8 cellular contexts compared by ENCODE assay signal in genomic region chr6:5084787-5085637, GRCh38. TPM values are rescaled to one million over a fixed set of nuclear protein-coding genes. Genes with fewer than 3 reads are reported as not detected.
DNase-seq lines count a peak whose midpoint lies in the region; ATAC-seq, FAIRE-seq and TF ChIP-seq lines count a peak whose summit lies in the region.

PPP1R3G (plus strand) TSS chr6:5085341; CDS start chr6:5085486, 145 bp downstream.

- no peak; the same call in 1 of the 2 replicates for TF ChIP-seq RAD21 in HepG2 (CRISPR knock-in tag; IDR thresholded peaks at IDR 0.05)

- DNase-seq in T-helper 1 cell (no peak), NOMO-1 treated with dmso at 0.1 percent for 144 hours (lab: John Stamatoyannopoulos, UW; ENCODE audit: unreplicated experiment) (peak; percentile 35), chondrocyte (ENCODE audit: low spot score) (no peak), HepG2 (ENCODE audit: low spot score) (no peak), stromal cell of bone marrow (ENCODE audit: low read depth) (peak; percentile 34)
- DNase-seq in stimulated activated CD4-positive, alpha-beta T cell treated with anti-CD3 and anti-CD28 coated beads, Interleukin-1b, Interleukin-23, amount 100 ng/mL, for 48 hours: no peak

- no peaks in the 10 kb centered on the region for H3K27me3 ChIP-seq in HepG2 (ENCODE audit: control insufficient read depth in 1 of 2, insufficient read depth in 2 of 2, low read length in 2 of 2)

- POLR2A ChIA-PET in HepG2 (lab: Yijun Ruan, JAX): no interaction called here

- in situ Hi-C loops in HepG2 (cut with HindIII; ENCODE audit: extremely low pct_ligation_motif_present, low pct_unique_long_range_greater_than_20kb): no loop called here

- H2AFZ ChIP-seq in HepG2 (ENCODE audit: low read length): no peak within 1 kb of the TSS

- FAIRE-seq in HepG2 (lab: Jason Lieb, UNC): no peak

- CTCF ChIA-PET in HepG2 (lab: Yijun Ruan, JAX; ENCODE audit: low intra/inter-chr PET ratio, low total read pairs): no interaction called here

- peaks cover 73% of the 10 kb centered on the region for H3K4me1 ChIP-seq in HepG2 (ENCODE audit: insufficient read depth, low read length)

- H3K79me2 ChIP-seq in HepG2 (ENCODE audit: insufficient read depth, low read length): peaks cover 5% of the 10 kb centered on the region

- TF ChIP-seq EP300 in HepG2 (IDR thresholded peaks at IDR 0.05; ENCODE audit: low read depth in 2 of 2, low read length in 2 of 2): no peak
- TF ChIP-seq EP300 in HepG2 (CRISPR knock-in tag; IDR thresholded peaks at IDR 0.05; ENCODE audit: borderline replicate concordance): no peak

- no peaks in the 10 kb centered on the region for H3K36me3 Mint-ChIP-seq in T-helper 1 cell treated with Interleukin-12 subunit alpha and Interleukin-12 subunit beta and Interleukin-4 antibody, amounts not matched to agents 30 μg/mL and 1 μg/mL, for 36 hours (ENCODE audit: low read depth)
- H3K36me3 Mint-ChIP-seq in chondrocyte (ENCODE audit: low read depth): no peaks in the 10 kb centered on the region

- H3K9ac ChIP-seq in HepG2 (ENCODE audit: insufficient read depth, low read depth, low read length): peak within 1 kb of the TSS; percentile 76

- no peaks in the 10 kb centered on the region for H3K9me3 Mint-ChIP-seq in T-helper 1 cell treated with Interleukin-12 subunit alpha and Interleukin-12 subunit beta and Interleukin-4 antibody, amounts not matched to agents 30 μg/mL and 1 μg/mL, for 36 hours
- H3K9me3 Mint-ChIP-seq in chondrocyte (ENCODE audit: low read depth): no peaks in the 10 kb centered on the region

- peak within 1 kb of the TSS; percentile 49 to 71 (median 51); a peak in 5 of 6 replicates for H3K4me3 ChIP-seq in HepG2 (replicated peaks in 1 of 3; ENCODE audit: insufficient read depth in 1 of 3, low read depth in 2 of 3, low read length in 3 of 3)

- TF ChIP-seq CTCF in chondrocyte (IDR thresholded peaks at IDR 0.05) (no peak), HepG2 (CRISPR knock-in tag; IDR thresholded peaks at IDR 0.05) (no peak)

- H3K27me3 Mint-ChIP-seq in T-helper 1 cell treated with Interleukin-12 subunit alpha and Interleukin-12 subunit beta and Interleukin-4 antibody, amounts not matched to agents 30 μg/mL and 1 μg/mL, for 36 hours (ENCODE audit: low read depth): peaks cover 60% of the 10 kb centered on the region
- no peaks in the 10 kb centered on the region for H3K27me3 Mint-ChIP-seq in chondrocyte (ENCODE audit: low read depth)

- no peaks in the 10 kb centered on the region for H3K9me3 ChIP-seq in HepG2 (ENCODE audit: low read length)

- H3K36me3 ChIP-seq in HepG2 (replicated peaks in 1 of 2; ENCODE audit: control insufficient read depth in 1 of 2, insufficient read depth in 2 of 2, low read length in 2 of 2): no peaks in the 10 kb centered on the region

- ATAC-seq in HG02678 (IDR thresholded peaks at IDR 0.05; ENCODE audit: unreplicated experiment) (peak; percentile 45), HepG2 (no peak)

- peaks cover 2% of the 10 kb centered on the region for H3K4me1 Mint-ChIP-seq in T-helper 1 cell treated with Interleukin-12 subunit alpha and Interleukin-12 subunit beta and Interleukin-4 antibody, amounts not matched to agents 30 μg/mL and 1 μg/mL, for 36 hours (ENCODE audit: low read depth)
- H3K4me1 Mint-ChIP-seq in chondrocyte (ENCODE audit: low read depth): peaks cover 14% of the 10 kb centered on the region

- peak within 1 kb of the TSS; percentile 96 for H3K4me2 ChIP-seq in HepG2 (ENCODE audit: low read depth, low read length)

- no peak within 1 kb of the TSS for H3K27ac Mint-ChIP-seq in T-helper 1 cell treated with Interleukin-12 subunit alpha and Interleukin-12 subunit beta and Interleukin-4 antibody, amounts not matched to agents 30 μg/mL and 1 μg/mL, for 36 hours
- H3K27ac Mint-ChIP-seq in chondrocyte (ENCODE audit: unreplicated experiment): peak within 1 kb of the TSS; percentile 73

- intact Hi-C loops in HepG2 (cut with micrococcal nuclease; ENCODE audit: unreplicated experiment): loop anchor here (5.0 kb wide), 1 partner anchor 32 kb away; no protein-coding TSS in a partner anchor

- TSS peak; percentile 26 for BruUV-seq in HepG2 (replicated peaks; lab: Mats Ljungman, UMichigan)

- H4K20me1 ChIP-seq in HepG2 (ENCODE audit: insufficient read depth, low read length): no peaks in the 10 kb centered on the region

- peak within 1 kb of the TSS; percentile 81 for H3K27ac ChIP-seq in HepG2 (ENCODE audit: extremely low read length, insufficient read depth, low read length)

- peak within 1 kb of the TSS; percentile 80 for H3K4me3 Mint-ChIP-seq in T-helper 1 cell treated with Interleukin-12 subunit alpha and Interleukin-12 subunit beta and Interleukin-4 antibody, amounts not matched to agents 30 μg/mL and 1 μg/mL, for 36 hours
- H3K4me3 Mint-ChIP-seq in chondrocyte (ENCODE audit: unreplicated experiment): peak within 1 kb of the TSS; percentile 82

- no peak for TF ChIP-seq POLR2A in HepG2 (IDR thresholded peaks at IDR 0.05; ENCODE audit: insufficient read depth in 1 of 2, low read depth in 2 of 2, low read length in 2 of 2)

- WGBS in HepG2 (ENCODE audit: low lambda C conversion rate): 93% methylated on average over 77 of the region's 81 CpGs

RNA-seq across cellular contexts. Expression of gene PPP1R3G, which starts in this region (rescaled TPM):
- total RNA-seq in chondrocyte (0.56 to 2.6 TPM (median 2.2 TPM) in 3 replicates), HepG2 (2016; rRNA removed; fragmentation: Illumina TruSeq; extraction: Trizol) (0.56 and 1.2 TPM in 2 replicates)
- total RNA-seq in HepG2 (2016; cell fraction: cytosol; rRNA removed; fragmentation: Illumina TruSeq; extraction: Trizol; ENCODE audit: low read depth): 0.18 and 0.20 TPM in 2 replicates
- total RNA-seq in HepG2 (2016; cell fraction: insoluble cytoplasmic fraction; rRNA removed; fragmentation: Illumina TruSeq; extraction: Trizol): 0.61 and 1.0 TPM in 2 replicates
- total RNA-seq in HepG2 (2016; cell fraction: membrane; rRNA removed; fragmentation: Illumina TruSeq; extraction: Trizol): 0.52 and 0.74 TPM in 2 replicates
- total RNA-seq in HepG2 (2016; cell fraction: nucleus; rRNA removed; fragmentation: Illumina TruSeq; extraction: Trizol): 0.88 and 1.0 TPM in 2 replicates
- 1.3 and 1.8 TPM in 2 replicates for polyA plus RNA-seq in HepG2 (2011; rRNA removed)
- 1.5 and 1.9 TPM in 2 replicates for polyA plus RNA-seq in HepG2 (2011; cell fraction: cytosol; rRNA removed)
- polyA plus RNA-seq in HepG2 (2011; cell fraction: nucleus; rRNA removed): 3.4 and 3.6 TPM in 2 replicates
- polyA plus RNA-seq in HepG2 (2012): 2.0 and 2.2 TPM in 2 replicates
- 0.11 TPM in 2 replicates for polyA plus RNA-seq in HepG2 (2016; cell fraction: cytosol; fragmentation: Illumina TruSeq; extraction: Trizol; ENCODE audit: low read depth)
- 0.44 and 0.60 TPM in 2 replicates for polyA plus RNA-seq in HepG2 (2016; cell fraction: insoluble cytoplasmic fraction; fragmentation: Illumina TruSeq; extraction: Trizol; ENCODE audit: low read depth)
- 0.29 and 0.52 TPM in 2 replicates for polyA plus RNA-seq in HepG2 (2016; cell fraction: membrane; fragmentation: Illumina TruSeq; extraction: Trizol; ENCODE audit: low read depth)
- 0.61 and 0.77 TPM in 2 replicates for polyA plus RNA-seq in HepG2 (2016; cell fraction: nucleus; fragmentation: Illumina TruSeq; extraction: Trizol; ENCODE audit: insufficient read depth, low read depth)
- polyA minus RNA-seq in HepG2 (2011; rRNA and poly(A)+ RNA removed; ENCODE audit: low replicate concordance): 0.14 and 3.0 TPM in 2 replicates
- 2.1 and 2.3 TPM in 2 replicates for polyA minus RNA-seq in HepG2 (2011; cell fraction: cytosol; rRNA and poly(A)+ RNA removed)
- 4.5 and 4.8 TPM in 2 replicates for polyA minus RNA-seq in HepG2 (2011; cell fraction: nucleus; rRNA and poly(A)+ RNA removed)

Comparison
In these comparisons a context has a peak if more than half of its experiments do, and no peak if none do; other contexts are left out.
1. DNase-seq: peak in NOMO-1 treated with dmso at 0.1 percent for 144 hours (single experiment) and stromal cell of bone marrow (single experiment); none in T-helper 1 cell (0 of 5), chondrocyte (single experiment), HepG2 (single experiment) and stimulated activated CD4-positive, alpha-beta T cell treated with anti-CD3 and anti-CD28 coated beads, Interleukin-1b, Interleukin-23, amount 100 ng/mL, for 48 hours (single experiment).